2 cellular contexts compared by ENCODE assay signal in genomic region chr4:163566257-163566656, GRCh38.
TF ChIP-seq lines count a peak whose summit lies in the region.

No MANE protein-coding gene starts in this region.

TF ChIP-seq in GM23338, 12 proteins besides CTCF, POLR2A, EP300 and RAD21 (continued from another document):
- TF ChIP-seq POLR2AphosphoS5 (IDR thresholded peaks at IDR 0.05; ENCODE audit: low read depth) (no peak), EZH2 (IDR thresholded peaks at IDR 0.05; ENCODE audit: low read depth, unreplicated experiment) (no peak), ETS1 (IDR thresholded peaks at IDR 0.05) (no peak), ZNF331 (CRISPR knock-in tag; IDR thresholded peaks at IDR 0.05; ENCODE audit: low read depth) (no peak), STAT1 (IDR thresholded peaks at IDR 0.05; ENCODE audit: unreplicated experiment) (no peak), NANOG (IDR thresholded peaks at IDR 0.05; ENCODE audit: borderline replicate concordance) (no peak), EZH2phosphoT487 (IDR thresholded peaks at IDR 0.05; ENCODE audit: unreplicated experiment) (no peak), JUNB (IDR thresholded peaks at IDR 0.05; ENCODE audit: unreplicated experiment) (no peak), ZNF114 (CRISPR knock-in tag; IDR thresholded peaks at IDR 0.05) (no peak)
- TF ChIP-seq, protein P1, sequence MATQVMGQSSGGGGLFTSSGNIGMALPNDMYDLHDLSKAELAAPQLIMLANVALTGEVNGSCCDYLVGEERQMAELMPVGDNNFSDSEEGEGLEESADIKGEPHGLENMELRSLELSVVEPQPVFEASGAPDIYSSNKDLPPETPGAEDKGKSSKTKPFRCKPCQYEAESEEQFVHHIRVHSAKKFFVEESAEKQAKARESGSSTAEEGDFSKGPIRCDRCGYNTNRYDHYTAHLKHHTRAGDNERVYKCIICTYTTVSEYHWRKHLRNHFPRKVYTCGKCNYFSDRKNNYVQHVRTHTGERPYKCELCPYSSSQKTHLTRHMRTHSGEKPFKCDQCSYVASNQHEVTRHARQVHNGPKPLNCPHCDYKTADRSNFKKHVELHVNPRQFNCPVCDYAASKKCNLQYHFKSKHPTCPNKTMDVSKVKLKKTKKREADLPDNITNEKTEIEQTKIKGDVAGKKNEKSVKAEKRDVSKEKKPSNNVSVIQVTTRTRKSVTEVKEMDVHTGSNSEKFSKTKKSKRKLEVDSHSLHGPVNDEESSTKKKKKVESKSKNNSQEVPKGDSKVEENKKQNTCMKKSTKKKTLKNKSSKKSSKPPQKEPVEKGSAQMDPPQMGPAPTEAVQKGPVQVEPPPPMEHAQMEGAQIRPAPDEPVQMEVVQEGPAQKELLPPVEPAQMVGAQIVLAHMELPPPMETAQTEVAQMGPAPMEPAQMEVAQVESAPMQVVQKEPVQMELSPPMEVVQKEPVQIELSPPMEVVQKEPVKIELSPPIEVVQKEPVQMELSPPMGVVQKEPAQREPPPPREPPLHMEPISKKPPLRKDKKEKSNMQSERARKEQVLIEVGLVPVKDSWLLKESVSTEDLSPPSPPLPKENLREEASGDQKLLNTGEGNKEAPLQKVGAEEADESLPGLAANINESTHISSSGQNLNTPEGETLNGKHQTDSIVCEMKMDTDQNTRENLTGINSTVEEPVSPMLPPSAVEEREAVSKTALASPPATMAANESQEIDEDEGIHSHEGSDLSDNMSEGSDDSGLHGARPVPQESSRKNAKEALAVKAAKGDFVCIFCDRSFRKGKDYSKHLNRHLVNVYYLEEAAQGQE (IDR thresholded peaks at IDR 0.05; ENCODE audit: unreplicated experiment), result no peak
- TF ChIP-seq, protein P2, sequence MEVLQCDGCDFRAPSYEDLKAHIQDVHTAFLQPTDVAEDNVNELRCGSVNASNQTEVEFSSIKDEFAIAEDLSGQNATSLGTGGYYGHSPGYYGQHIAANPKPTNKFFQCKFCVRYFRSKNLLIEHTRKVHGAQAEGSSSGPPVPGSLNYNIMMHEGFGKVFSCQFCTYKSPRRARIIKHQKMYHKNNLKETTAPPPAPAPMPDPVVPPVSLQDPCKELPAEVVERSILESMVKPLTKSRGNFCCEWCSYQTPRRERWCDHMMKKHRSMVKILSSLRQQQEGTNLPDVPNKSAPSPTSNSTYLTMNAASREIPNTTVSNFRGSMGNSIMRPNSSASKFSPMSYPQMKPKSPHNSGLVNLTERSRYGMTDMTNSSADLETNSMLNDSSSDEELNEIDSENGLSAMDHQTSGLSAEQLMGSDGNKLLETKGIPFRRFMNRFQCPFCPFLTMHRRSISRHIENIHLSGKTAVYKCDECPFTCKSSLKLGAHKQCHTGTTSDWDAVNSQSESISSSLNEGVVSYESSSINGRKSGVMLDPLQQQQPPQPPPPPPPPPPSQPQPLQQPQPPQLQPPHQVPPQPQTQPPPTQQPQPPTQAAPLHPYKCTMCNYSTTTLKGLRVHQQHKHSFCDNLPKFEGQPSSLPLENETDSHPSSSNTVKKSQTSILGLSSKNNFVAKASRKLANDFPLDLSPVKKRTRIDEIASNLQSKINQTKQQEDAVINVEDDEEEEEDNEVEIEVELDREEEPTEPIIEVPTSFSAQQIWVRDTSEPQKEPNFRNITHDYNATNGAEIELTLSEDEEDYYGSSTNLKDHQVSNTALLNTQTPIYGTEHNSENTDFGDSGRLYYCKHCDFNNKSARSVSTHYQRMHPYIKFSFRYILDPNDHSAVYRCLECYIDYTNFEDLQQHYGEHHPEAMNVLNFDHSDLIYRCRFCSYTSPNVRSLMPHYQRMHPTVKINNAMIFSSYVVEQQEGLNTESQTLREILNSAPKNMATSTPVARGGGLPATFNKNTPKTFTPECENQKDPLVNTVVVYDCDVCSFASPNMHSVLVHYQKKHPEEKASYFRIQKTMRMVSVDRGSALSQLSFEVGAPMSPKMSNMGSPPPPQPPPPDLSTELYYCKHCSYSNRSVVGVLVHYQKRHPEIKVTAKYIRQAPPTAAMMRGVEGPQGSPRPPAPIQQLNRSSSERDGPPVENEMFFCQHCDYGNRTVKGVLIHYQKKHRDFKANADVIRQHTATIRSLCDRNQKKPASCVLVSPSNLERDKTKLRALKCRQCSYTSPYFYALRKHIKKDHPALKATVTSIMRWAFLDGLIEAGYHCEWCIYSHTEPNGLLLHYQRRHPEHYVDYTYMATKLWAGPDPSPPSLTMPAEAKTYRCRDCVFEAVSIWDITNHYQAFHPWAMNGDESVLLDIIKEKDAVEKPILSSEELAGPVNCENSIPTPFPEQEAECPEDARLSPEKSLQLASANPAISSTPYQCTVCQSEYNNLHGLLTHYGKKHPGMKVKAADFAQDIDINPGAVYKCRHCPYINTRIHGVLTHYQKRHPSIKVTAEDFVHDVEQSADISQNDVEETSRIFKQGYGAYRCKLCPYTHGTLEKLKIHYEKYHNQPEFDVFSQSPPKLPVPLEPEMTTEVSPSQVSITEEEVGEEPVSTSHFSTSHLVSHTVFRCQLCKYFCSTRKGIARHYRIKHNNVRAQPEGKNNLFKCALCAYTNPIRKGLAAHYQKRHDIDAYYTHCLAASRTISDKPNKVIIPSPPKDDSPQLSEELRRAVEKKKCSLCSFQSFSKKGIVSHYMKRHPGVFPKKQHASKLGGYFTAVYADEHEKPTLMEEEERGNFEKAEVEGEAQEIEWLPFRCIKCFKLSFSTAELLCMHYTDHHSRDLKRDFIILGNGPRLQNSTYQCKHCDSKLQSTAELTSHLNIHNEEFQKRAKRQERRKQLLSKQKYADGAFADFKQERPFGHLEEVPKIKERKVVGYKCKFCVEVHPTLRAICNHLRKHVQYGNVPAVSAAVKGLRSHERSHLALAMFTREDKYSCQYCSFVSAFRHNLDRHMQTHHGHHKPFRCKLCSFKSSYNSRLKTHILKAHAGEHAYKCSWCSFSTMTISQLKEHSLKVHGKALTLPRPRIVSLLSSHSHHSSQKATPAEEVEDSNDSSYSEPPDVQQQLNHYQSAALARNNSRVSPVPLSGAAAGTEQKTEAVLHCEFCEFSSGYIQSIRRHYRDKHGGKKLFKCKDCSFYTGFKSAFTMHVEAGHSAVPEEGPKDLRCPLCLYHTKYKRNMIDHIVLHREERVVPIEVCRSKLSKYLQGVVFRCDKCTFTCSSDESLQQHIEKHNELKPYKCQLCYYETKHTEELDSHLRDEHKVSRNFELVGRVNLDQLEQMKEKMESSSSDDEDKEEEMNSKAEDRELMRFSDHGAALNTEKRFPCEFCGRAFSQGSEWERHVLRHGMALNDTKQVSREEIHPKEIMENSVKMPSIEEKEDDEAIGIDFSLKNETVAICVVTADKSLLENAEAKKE (CRISPR knock-in tag; IDR thresholded peaks at IDR 0.05), result no peak
TF ChIP-seq in GM23338: peak in this region for 0.

TF ChIP-seq in H1, 55 proteins besides CTCF, POLR2A, EP300 and RAD21 (continued from another document):
- TF ChIP-seq, protein P3, sequence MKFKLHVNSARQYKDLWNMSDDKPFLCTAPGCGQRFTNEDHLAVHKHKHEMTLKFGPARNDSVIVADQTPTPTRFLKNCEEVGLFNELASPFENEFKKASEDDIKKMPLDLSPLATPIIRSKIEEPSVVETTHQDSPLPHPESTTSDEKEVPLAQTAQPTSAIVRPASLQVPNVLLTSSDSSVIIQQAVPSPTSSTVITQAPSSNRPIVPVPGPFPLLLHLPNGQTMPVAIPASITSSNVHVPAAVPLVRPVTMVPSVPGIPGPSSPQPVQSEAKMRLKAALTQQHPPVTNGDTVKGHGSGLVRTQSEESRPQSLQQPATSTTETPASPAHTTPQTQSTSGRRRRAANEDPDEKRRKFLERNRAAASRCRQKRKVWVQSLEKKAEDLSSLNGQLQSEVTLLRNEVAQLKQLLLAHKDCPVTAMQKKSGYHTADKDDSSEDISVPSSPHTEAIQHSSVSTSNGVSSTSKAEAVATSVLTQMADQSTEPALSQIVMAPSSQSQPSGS (IDR thresholded peaks at IDR 0.05; ENCODE audit: low read length), result no peak
- TF ChIP-seq POU5F1 (IDR thresholded peaks at IDR 0.05; ENCODE audit: low read depth, low read length), result no peak
- TF ChIP-seq CTBP2 (IDR thresholded peaks at IDR 0.05; ENCODE audit: borderline replicate concordance, insufficient read depth, insufficient read length, low read length), result no peak
- no peak for TF ChIP-seq CREB1 (IDR thresholded peaks at IDR 0.05)
- TF ChIP-seq SIN3A (conservative IDR thresholded peaks at IDR 0.05 in 1 of 2, IDR thresholded peaks at IDR 0.05 in 1 of 2; ENCODE audit: low read depth in 1 of 2, low read length in 2 of 2), result no peak
- TF ChIP-seq KDM4A (IDR thresholded peaks at IDR 0.05; ENCODE audit: low read depth, low read length, severe bottlenecking), result no peak
- TF ChIP-seq, protein P4, sequence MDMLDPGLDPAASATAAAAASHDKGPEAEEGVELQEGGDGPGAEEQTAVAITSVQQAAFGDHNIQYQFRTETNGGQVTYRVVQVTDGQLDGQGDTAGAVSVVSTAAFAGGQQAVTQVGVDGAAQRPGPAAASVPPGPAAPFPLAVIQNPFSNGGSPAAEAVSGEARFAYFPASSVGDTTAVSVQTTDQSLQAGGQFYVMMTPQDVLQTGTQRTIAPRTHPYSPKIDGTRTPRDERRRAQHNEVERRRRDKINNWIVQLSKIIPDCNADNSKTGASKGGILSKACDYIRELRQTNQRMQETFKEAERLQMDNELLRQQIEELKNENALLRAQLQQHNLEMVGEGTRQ (IDR thresholded peaks at IDR 0.05; ENCODE audit: low read length), result no peak
- no peak for TF ChIP-seq SIRT6 (IDR thresholded peaks at IDR 0.05; ENCODE audit: low read length)
